ENCODE assay signal across 1 cellular context in the genomic region with DNA sequence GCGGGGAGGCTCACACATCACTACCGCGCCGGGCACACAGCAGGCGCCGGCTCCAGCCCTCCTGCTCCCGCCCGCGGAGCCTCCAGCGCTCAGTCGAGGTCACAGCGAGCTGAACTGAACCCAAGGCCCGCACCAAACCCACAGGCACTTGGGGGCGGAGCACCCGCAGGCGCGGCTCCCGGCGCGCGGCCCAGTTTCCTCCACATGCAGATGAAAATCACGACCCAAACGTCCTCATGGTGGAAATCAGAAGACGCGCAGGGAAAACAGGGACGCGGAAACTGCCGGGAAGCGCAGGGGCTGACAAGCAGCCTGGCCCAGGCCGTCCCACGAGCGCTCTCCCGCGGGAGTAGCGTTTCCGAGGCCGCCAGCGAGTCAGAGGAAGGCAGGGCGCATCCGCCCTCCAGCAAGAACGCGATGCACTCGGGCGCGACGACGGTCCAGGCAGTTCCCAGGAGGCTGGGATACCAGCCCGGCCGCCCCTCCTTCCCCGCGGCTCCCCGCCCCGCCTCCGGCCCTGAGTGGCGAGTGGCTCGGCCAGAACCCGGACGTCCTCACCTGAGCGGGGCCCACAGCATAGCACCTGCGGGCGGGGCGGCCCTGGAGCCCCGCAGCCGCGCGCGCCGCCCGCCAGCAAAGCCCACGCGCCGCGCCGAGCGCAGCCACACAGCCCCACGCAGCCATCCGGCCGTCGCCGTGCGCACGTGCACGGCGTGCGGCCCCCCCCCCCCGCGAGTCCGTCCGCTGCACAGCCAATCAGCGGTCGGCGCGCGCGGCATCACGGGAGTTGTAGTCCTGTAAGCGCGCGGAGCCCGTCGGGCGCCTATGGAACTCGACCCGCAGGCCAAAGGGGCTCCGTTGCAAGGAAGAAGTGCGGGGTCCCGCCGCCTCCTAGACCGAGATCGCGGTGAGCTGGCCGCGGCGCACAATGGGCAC.
TF ChIP-seq lines count a peak whose summit lies in the region.

TSS of gene HDHD5 (minus strand) at position 710 of the 936 bp plus-strand sequence. CDS start at position 684, 26 bp downstream.

TF ChIP-seq in HEK293, 187 proteins besides CTCF, POLR2A, EP300 and RAD21 (continued from another document):
- TF ChIP-seq ZNF645 (tag by site-specific recombination; IDR thresholded peaks at IDR 0.05) (no peak), HOXA7 (CRISPR knock-in tag; IDR thresholded peaks at IDR 0.05; ENCODE audit: borderline replicate concordance) (no peak), ZNF175 (tag by site-specific recombination; IDR thresholded peaks at IDR 0.05) (no peak), BCL11B (tag by site-specific recombination; IDR thresholded peaks at IDR 0.05; ENCODE audit: low read depth) (no peak), ZNF280C (tag by site-specific recombination; IDR thresholded peaks at IDR 0.05) (no peak), ZNF366 (tag by site-specific recombination; conservative IDR thresholded peaks at IDR 0.05) (no peak), ZFP3 (tag by site-specific recombination; IDR thresholded peaks at IDR 0.05; ENCODE audit: low read depth) (no peak), ZNF350 (tag by site-specific recombination; IDR thresholded peaks at IDR 0.05) (no peak), GLIS1 (tag by site-specific recombination; IDR thresholded peaks at IDR 0.05) (peak; percentile 58), ZNF660 (tag by site-specific recombination; IDR thresholded peaks at IDR 0.05) (peak; percentile 30; the same call in 1 of the 2 replicates)
